Comparison of ENCODE assay signal across 19 cellular contexts in genomic region chr9:76026796-76027195, GRCh38.
"Had no signal": no experiment of that assay in that cellular context is flagged by ENCODE, and none has a peak within 500 bp of the region (broad histone marks: within the 10 kb centered on the region; RNA-seq: fewer than 3 reads in every experiment).

No MANE protein-coding gene starts in this region.

- H3K4me3 Mint-ChIP-seq: brain had no signal

- H3K27me3 Mint-ChIP-seq: activated naive CD4-positive, alpha-beta T cell treated with anti-CD3 and anti-CD28 coated beads, Interleukin-2, amount 10 ng/mL, durations not matched to agents 7 days and 5 days; brain; natural killer cell treated with Interleukin-12 subunit alpha and Interleukin-12 subunit beta and Interleukin-15 and Interleukin-18, amount 100 ng/mL, for 72 hours had no signal

- H3K27me3 ChIP-seq: foreskin keratinocyte, right atrium auricular region, transverse colon, vagina had no signal

- H3K4me1 ChIP-seq: foreskin keratinocyte, right atrium auricular region, vagina had no signal

- H3K27ac Mint-ChIP-seq: brain; natural killer cell treated with Interleukin-12 subunit alpha and Interleukin-12 subunit beta and Interleukin-15 and Interleukin-18, amount 100 ng/mL, for 72 hours had no signal

- H3K36me3 ChIP-seq: right atrium auricular region, vagina had no signal

- ATAC-seq: foreskin keratinocyte; left ventricle myocardium superior; natural killer cell treated with Interleukin-12 subunit alpha and Interleukin-12 subunit beta and Interleukin-15 and Interleukin-18, amount 100 ng/mL, for 72 hours had no signal

- H3K4me3 ChIP-seq: right atrium auricular region, transverse colon, vagina had no signal

- H3K9me3 Mint-ChIP-seq: natural killer cell treated with Interleukin-12 subunit alpha and Interleukin-12 subunit beta and Interleukin-15 and Interleukin-18, amount 100 ng/mL, for 72 hours had no signal

- H3K9me3 ChIP-seq: right atrium auricular region, transverse colon, vagina had no signal

- DNase-seq: activated naive CD4-positive, alpha-beta T cell treated with anti-CD3 and anti-CD28 coated beads, Interleukin-2, amount 10 ng/mL, durations not matched to agents 7 days and 5 days; amygdala; cerebellar nuclear complex; glutamatergic neuron; hypothalamus; kidney; left ventricle myocardium superior; mesenchymal stem cell; nucleus accumbens; stimulated activated CD4-positive, alpha-beta T cell treated with anti-CD3 and anti-CD28 coated beads, Interleukin-4, amount 100 ng/mL, for 4 hours; stimulated activated CD8-positive, alpha-beta memory T cell treated with anti-CD3 and anti-CD28 coated beads, Interleukin-4, amount 100 ng/mL, for 48 hours; stimulated activated naive CD4-positive, alpha-beta T cell treated with Interleukin-2 at 50 U/mL for 16 hours; substantia nigra; transverse colon had no signal

- H3K27ac ChIP-seq: foreskin keratinocyte, right atrium auricular region, transverse colon, vagina had no signal
